8 cellular contexts compared by ENCODE assay signal in the genomic region with DNA sequence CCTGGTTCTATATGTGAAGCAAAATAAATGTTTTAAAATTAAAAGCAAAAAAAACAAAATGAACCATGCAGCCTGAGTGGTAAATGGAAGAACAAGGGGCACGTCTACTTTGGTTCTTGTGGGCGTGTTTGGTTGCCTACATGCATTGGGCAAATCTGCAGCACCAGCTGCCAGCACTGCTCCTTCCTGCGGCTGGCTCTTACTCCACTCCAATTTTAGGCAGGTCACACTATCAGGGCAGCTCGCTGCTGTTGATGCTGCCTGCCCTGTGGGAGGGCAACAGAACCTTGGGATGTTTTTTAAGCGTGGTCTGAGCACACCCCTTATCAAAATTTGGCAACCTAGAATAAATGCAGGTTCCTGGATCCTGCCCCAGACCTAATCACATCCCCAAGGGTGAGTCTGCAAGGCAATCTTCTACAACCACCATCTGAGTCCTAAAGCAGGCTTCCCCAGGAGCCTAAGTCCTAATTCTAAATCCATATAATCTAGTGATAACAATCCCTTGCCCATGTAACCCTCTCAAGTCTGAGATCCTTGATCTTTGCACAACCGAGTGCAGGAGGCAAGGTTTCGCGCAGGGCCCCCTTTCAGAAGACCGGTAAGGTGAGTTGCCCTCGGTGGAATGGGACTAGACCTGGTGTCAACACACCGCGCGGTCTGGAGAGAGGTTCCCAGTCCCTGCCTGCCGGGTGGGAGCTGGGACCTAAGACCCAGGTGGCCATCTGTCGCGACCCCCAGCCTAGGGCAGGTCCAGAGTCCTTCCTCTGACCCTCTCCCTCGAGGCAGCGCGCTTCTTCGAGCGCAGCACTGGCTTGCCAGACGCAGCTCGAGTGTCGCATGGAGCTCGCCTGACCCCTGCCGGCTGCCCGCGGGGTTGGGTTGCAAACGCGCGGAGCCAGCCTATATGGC. TPM values are rescaled to one million over a fixed set of nuclear protein-coding genes. Genes with fewer than 3 reads are reported as not detected.
DNase-seq lines count a peak whose midpoint lies in the region; ATAC-seq and TF ChIP-seq lines count a peak whose summit lies in the region.

No MANE protein-coding gene starts in this region.

- peak; percentile 46 to 64 for DNase-seq in NCI-H2081 (lab: John Stamatoyannopoulos, UW)
- no peak for DNase-seq in NCI-H2081 treated with DMSO at 0.1 percent for 48 hours (lab: John Stamatoyannopoulos, UW)
- DNase-seq in Peyer's patch = peak; percentile 60 to 91 (median 90)
- peak; percentile 72 for DNase-seq in activated T-helper 1 cell treated with anti-CD3 and anti-CD28 coated beads, Interleukin-12 subunit alpha, Interleukin-12 subunit beta, Interleukin-2, Interleukin-4 antibody, amounts not matched to agents 30 ng/mL and 10 ng/mL and 1 ng/mL, durations not matched to agents 14 hours and 24 hours and 36 hours (ENCODE audit: low spot score)
- peak; percentile 43 for DNase-seq in fibroblast of the conjunctiva (ENCODE audit: low read depth)
- peak; percentile 59 for DNase-seq in occipital lobe (lab: John Stamatoyannopoulos, UW)
- DNase-seq in superior temporal gyrus (ENCODE audit: extremely low spot score) = peak; percentile 79

- peaks cover 0 to 9% (median 0%) of the 10 kb centered on the region in 3 donors for H3K36me3 ChIP-seq in Peyer's patch

- intact Hi-C loops in activated T-helper 1 cell treated with anti-CD3 and anti-CD28 coated beads, Interleukin-12 subunit alpha, Interleukin-12 subunit beta, Interleukin-2, Interleukin-4 antibody, amounts not matched to agents 30 ng/mL and 10 ng/mL and 1 ng/mL, durations not matched to agents 14 hours and 24 hours and 36 hours (cut with micrococcal nuclease) = loop anchor here (1.0 to 10.0 kb wide), 7 partner anchors 16 to 207 kb away; partner anchors contain the start of genes IVD and KNSTRN

- H3K27ac ChIP-seq in Peyer's patch = peak overlapping the region in 1 of 4 donors; percentile 51

- H3K4me1 Mint-ChIP-seq in activated T-helper 1 cell treated with anti-CD3 and anti-CD28 coated beads, Interleukin-12 subunit alpha, Interleukin-12 subunit beta, Interleukin-2, Interleukin-4 antibody, amounts not matched to agents 30 ng/mL and 10 ng/mL and 1 ng/mL, durations not matched to agents 14 hours and 24 hours and 36 hours (ENCODE audit: low read depth) = no peaks in the 10 kb centered on the region

- peaks cover 3% of the 10 kb centered on the region for H3K36me3 Mint-ChIP-seq in activated T-helper 1 cell treated with anti-CD3 and anti-CD28 coated beads, Interleukin-12 subunit alpha, Interleukin-12 subunit beta, Interleukin-2, Interleukin-4 antibody, amounts not matched to agents 30 ng/mL and 10 ng/mL and 1 ng/mL, durations not matched to agents 14 hours and 24 hours and 36 hours (ENCODE audit: low read depth)

- peak overlapping the region in 1 of 4 donors; percentile 18 for H3K4me3 ChIP-seq in Peyer's patch

- no peaks in the 10 kb centered on the region for H3K9me3 ChIP-seq in Peyer's patch

- no peaks in the 10 kb centered on the region for H3K27me3 Mint-ChIP-seq in activated T-helper 1 cell treated with anti-CD3 and anti-CD28 coated beads, Interleukin-12 subunit alpha, Interleukin-12 subunit beta, Interleukin-2, Interleukin-4 antibody, amounts not matched to agents 30 ng/mL and 10 ng/mL and 1 ng/mL, durations not matched to agents 14 hours and 24 hours and 36 hours (ENCODE audit: insufficient read depth)

- TF ChIP-seq CTCF in Peyer's patch (IDR thresholded peaks at IDR 0.05) = peak; percentile 77 to 99 (median 94)

- H3K27ac Mint-ChIP-seq in activated T-helper 1 cell treated with anti-CD3 and anti-CD28 coated beads, Interleukin-12 subunit alpha, Interleukin-12 subunit beta, Interleukin-2, Interleukin-4 antibody, amounts not matched to agents 30 ng/mL and 10 ng/mL and 1 ng/mL, durations not matched to agents 14 hours and 24 hours and 36 hours = no peak overlapping the region

- H3K4me1 ChIP-seq in Peyer's patch = peaks cover 6 to 20% (median 7%) of the 10 kb centered on the region in 4 donors

- no peak overlapping the region for H3K4me3 Mint-ChIP-seq in activated T-helper 1 cell treated with anti-CD3 and anti-CD28 coated beads, Interleukin-12 subunit alpha, Interleukin-12 subunit beta, Interleukin-2, Interleukin-4 antibody, amounts not matched to agents 30 ng/mL and 10 ng/mL and 1 ng/mL, durations not matched to agents 14 hours and 24 hours and 36 hours

- peak; percentile 82 for ATAC-seq in HG03432 (IDR thresholded peaks at IDR 0.05; ENCODE audit: unreplicated experiment)

- no peaks in the 10 kb centered on the region for H3K9me3 Mint-ChIP-seq in activated T-helper 1 cell treated with anti-CD3 and anti-CD28 coated beads, Interleukin-12 subunit alpha, Interleukin-12 subunit beta, Interleukin-2, Interleukin-4 antibody, amounts not matched to agents 30 ng/mL and 10 ng/mL and 1 ng/mL, durations not matched to agents 14 hours and 24 hours and 36 hours

- H3K27me3 ChIP-seq in Peyer's patch = no peaks in the 10 kb centered on the region

- TF ChIP-seq POLR2A in Peyer's patch (IDR thresholded peaks at IDR 0.05) = no peak

RNA-seq across cellular contexts. Expression of gene IVD, which starts 15.9 kb away (rescaled TPM):
- total RNA-seq in Peyer's patch = 10 to 100 TPM; 42.9 to 87.6 (median 71.1) TPM
- total RNA-seq in activated T-helper 1 cell treated with anti-CD3 and anti-CD28 coated beads, Interleukin-12 subunit alpha, Interleukin-12 subunit beta, Interleukin-2, Interleukin-4 antibody, amounts not matched to agents 30 ng/mL and 10 ng/mL and 1 ng/mL, durations not matched to agents 14 hours and 24 hours and 36 hours = 59.6 and 65.2 TPM in 2 replicates
- total RNA-seq in occipital lobe = 22.1 TPM

RNA-seq across cellular contexts. Expression of gene BAHD1, which starts 19.3 kb away (rescaled TPM):
- total RNA-seq in Peyer's patch (10 to 100 TPM in 3 of 4 donors, 1 to 10 TPM in 1; 8.3 to 41.0 (median 31.4) TPM), occipital lobe (10.6 TPM)
- total RNA-seq in activated T-helper 1 cell treated with anti-CD3 and anti-CD28 coated beads, Interleukin-12 subunit alpha, Interleukin-12 subunit beta, Interleukin-2, Interleukin-4 antibody, amounts not matched to agents 30 ng/mL and 10 ng/mL and 1 ng/mL, durations not matched to agents 14 hours and 24 hours and 36 hours = 26.5 and 26.9 TPM in 2 replicates

RNA-seq across cellular contexts. Expression of gene KNSTRN, which starts 39.0 kb away (rescaled TPM):
- total RNA-seq in Peyer's patch (10 to 100 TPM in 1 of 4 donors, 1 to 10 TPM in 3; 4.7 to 63.5 (median 6.5) TPM), occipital lobe (17.8 TPM)
- total RNA-seq in activated T-helper 1 cell treated with anti-CD3 and anti-CD28 coated beads, Interleukin-12 subunit alpha, Interleukin-12 subunit beta, Interleukin-2, Interleukin-4 antibody, amounts not matched to agents 30 ng/mL and 10 ng/mL and 1 ng/mL, durations not matched to agents 14 hours and 24 hours and 36 hours = 48.4 and 52.1 TPM in 2 replicates

RNA-seq across cellular contexts. Expression of gene CHST14, which starts 49.3 kb away (rescaled TPM):
- 1 to 10 TPM in 3 of 4 donors, under 1 TPM in 1; 0.83 to 3.5 (median 2.6) TPM for total RNA-seq in Peyer's patch
- 9.7 and 10.2 TPM in 2 replicates for total RNA-seq in activated T-helper 1 cell treated with anti-CD3 and anti-CD28 coated beads, Interleukin-12 subunit alpha, Interleukin-12 subunit beta, Interleukin-2, Interleukin-4 antibody, amounts not matched to agents 30 ng/mL and 10 ng/mL and 1 ng/mL, durations not matched to agents 14 hours and 24 hours and 36 hours
- 1.6 TPM for total RNA-seq in occipital lobe
